8 cellular contexts compared by ENCODE assay signal in the genomic region with DNA sequence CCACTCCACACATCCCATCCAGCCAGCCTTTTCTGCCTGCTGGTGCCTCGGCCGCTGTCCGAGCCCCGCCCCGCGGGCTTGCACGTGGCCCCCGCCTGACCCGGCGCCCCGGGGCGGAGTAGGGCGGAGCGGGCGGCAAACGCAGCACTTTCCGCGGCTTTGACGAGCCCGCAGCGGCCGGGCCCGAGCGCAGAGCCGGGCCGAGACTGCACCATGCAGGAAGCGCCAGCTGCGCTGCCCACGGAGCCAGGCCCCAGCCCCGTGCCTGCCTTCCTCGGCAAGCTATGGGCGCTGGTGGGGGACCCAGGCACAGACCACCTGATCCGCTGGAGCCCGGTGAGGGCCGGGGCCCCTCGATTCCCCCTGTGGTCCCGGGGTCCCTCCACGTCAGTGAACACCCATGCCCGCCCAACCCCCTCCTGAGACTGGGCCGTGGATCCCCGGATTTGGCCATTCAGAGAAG. TPM values are rescaled to one million over a fixed set of nuclear protein-coding genes. Genes with fewer than 3 reads are reported as not detected.
DNase-seq lines count a peak whose midpoint lies in the region; ATAC-seq and TF ChIP-seq lines count a peak whose summit lies in the region.

Gene HSF4, plus strand, starts transcription at position 147 of the 463 bp plus-strand sequence. Its CDS starts 67 bp downstream, at position 214.

- peak within 1 kb of the TSS; percentile 50 for H3K27ac Mint-ChIP-seq in activated CD4-positive, alpha-beta T cell treated with anti-CD3 and anti-CD28 coated beads, Interleukin-2, amount 10 ng/mL, durations not matched to agents 7 days and 5 days
- H3K27ac Mint-ChIP-seq in WTC11, result no peak within 1 kb of the TSS

- peaks cover 45% of the 10 kb centered on the region for H3K27me3 Mint-ChIP-seq in activated CD4-positive, alpha-beta T cell treated with anti-CD3 and anti-CD28 coated beads, Interleukin-2, amount 10 ng/mL, durations not matched to agents 7 days and 5 days
- H3K27me3 Mint-ChIP-seq in WTC11 (ENCODE audit: low read depth), result peaks cover 99% of the 10 kb centered on the region

- no peak for DNase-seq in activated CD4-positive, alpha-beta T cell treated with anti-CD3 and anti-CD28 coated beads, Interleukin-2, amount 10 ng/mL, durations not matched to agents 7 days and 5 days
- no peak for DNase-seq in activated CD4-positive, alpha-beta T cell treated with anti-CD3 and anti-CD28 coated beads, Interleukin-2, amount 50 U/mL, for 4 hours
- DNase-seq in WTC11 (ENCODE audit: low spot score) (no peak), cardiac muscle cell (ENCODE audit: low read depth in 1 of 2, low spot score in 1 of 2) (peak; percentile 38 to 46), trophoblast cell (peak; percentile 85 to 90)
- no peak for DNase-seq in activated CD4-positive, alpha-beta T cell treated with anti-CD3 and anti-CD28 coated beads for 1 hour

- no peak within 1 kb of the TSS for H4K91ac ChIP-seq in trophoblast cell (ENCODE audit: low read depth, low read length)

- peaks cover 2% of the 10 kb centered on the region for H3K79me2 ChIP-seq in trophoblast cell (ENCODE audit: control insufficient read depth, insufficient read depth, low read length, poor library complexity)

- TF ChIP-seq CTCF in WTC11 (IDR thresholded peaks at IDR 0.05) (no peak), cardiac muscle cell (IDR thresholded peaks at IDR 0.05; ENCODE audit: low read depth, low read length) (no peak)

- peaks cover 38% of the 10 kb centered on the region for H3K4me1 Mint-ChIP-seq in activated CD4-positive, alpha-beta T cell treated with anti-CD3 and anti-CD28 coated beads, Interleukin-2, amount 10 ng/mL, durations not matched to agents 7 days and 5 days
- peaks cover 41% of the 10 kb centered on the region for H3K4me1 Mint-ChIP-seq in WTC11

- no peak within 1 kb of the TSS for H3K23ac ChIP-seq in trophoblast cell (ENCODE audit: low read length)

- H3K27ac ChIP-seq in cardiac muscle cell, result no peak within 1 kb of the TSS
- no peak within 1 kb of the TSS for H3K27ac ChIP-seq in trophoblast cell (ENCODE audit: low read depth, low read length)

- H3K4me3 Mint-ChIP-seq in activated CD4-positive, alpha-beta T cell treated with anti-CD3 and anti-CD28 coated beads, Interleukin-2, amount 10 ng/mL, durations not matched to agents 7 days and 5 days, result peak within 1 kb of the TSS; percentile 34
- H3K4me3 Mint-ChIP-seq in WTC11, result peak within 1 kb of the TSS; percentile 65

- peak within 1 kb of the TSS; percentile 63 for H3K4me2 ChIP-seq in trophoblast cell (ENCODE audit: low read length)

- no peaks in the 10 kb centered on the region for H3K9me3 Mint-ChIP-seq in activated CD4-positive, alpha-beta T cell treated with anti-CD3 and anti-CD28 coated beads, Interleukin-2, amount 10 ng/mL, durations not matched to agents 7 days and 5 days
- H3K9me3 Mint-ChIP-seq in WTC11, result no peaks in the 10 kb centered on the region

- H4K12ac ChIP-seq in trophoblast cell (ENCODE audit: low read depth, low read length), result no peak within 1 kb of the TSS

- H3K36me3 ChIP-seq in cardiac muscle cell, result no peaks in the 10 kb centered on the region
- H3K36me3 ChIP-seq in trophoblast cell (ENCODE audit: control insufficient read depth in 1 of 2, insufficient read depth in 2 of 2, low read length in 2 of 2), result no peaks in the 10 kb centered on the region

- no peak within 1 kb of the TSS for H3K14ac ChIP-seq in trophoblast cell (ENCODE audit: low read length)

- peak within 1 kb of the TSS; percentile 19 for H2AFZ ChIP-seq in trophoblast cell (ENCODE audit: insufficient read depth, low read length, poor library complexity)

- peaks cover 5% of the 10 kb centered on the region for H3K79me1 ChIP-seq in trophoblast cell (ENCODE audit: low read length)

- H3K4me1 ChIP-seq in cardiac muscle cell (ENCODE audit: low read depth) (peaks cover 12% of the 10 kb centered on the region), trophoblast cell (ENCODE audit: control insufficient read depth in 1 of 2, insufficient read depth in 2 of 2, low read length in 2 of 2) (peaks cover 17 to 25% of the 10 kb centered on the region in 2 experiments)

- CTCF ChIA-PET in activated CD4-positive, alpha-beta T cell treated with anti-CD3 and anti-CD28 coated beads, Interleukin-2, amount 10 ng/mL, durations not matched to agents 7 days and 5 days (lab: Charles Lee), result interaction anchor here (0.9 to 2.8 kb wide), 5 partner anchors 9 to 147 kb away, joined by 3 to 12 read pairs (median 10); no protein-coding TSS in a partner anchor
- CTCF ChIA-PET in WTC11 (lab: Charles Lee), result interaction anchor here (0.6 to 15.6 kb wide), 5 partner anchors 8 to 147 kb away, joined by 3 to 386 read pairs (median 5); partner anchors contain the start of genes B3GNT9, FBXL8 and TRADD

- H2AK5ac ChIP-seq in trophoblast cell (ENCODE audit: low read length), result no peak within 1 kb of the TSS

- H3K27me3 ChIP-seq in cardiac muscle cell (peaks cover 94% of the 10 kb centered on the region), trophoblast cell (ENCODE audit: insufficient read depth, low read length) (peaks cover 80% of the 10 kb centered on the region)

- ATAC-seq in WTC11 (no peak), GM21381 (IDR thresholded peaks at IDR 0.05; ENCODE audit: unreplicated experiment) (no peak), GM19324 (IDR thresholded peaks at IDR 0.05; ENCODE audit: low FRiP score, unreplicated experiment) (no peak)

- no peak within 1 kb of the TSS for H2BK120ac ChIP-seq in trophoblast cell (ENCODE audit: insufficient read depth, low read length, poor library complexity)

- H2BK12ac ChIP-seq in trophoblast cell (ENCODE audit: low read length), result no peak within 1 kb of the TSS

- H3K9me3 ChIP-seq in cardiac muscle cell (ENCODE audit: low read depth) (no peaks in the 10 kb centered on the region), trophoblast cell (ENCODE audit: insufficient read depth, low read depth, low read length) (peaks cover 8% of the 10 kb centered on the region)

- no peak within 1 kb of the TSS for H2BK5ac ChIP-seq in trophoblast cell (ENCODE audit: low read depth, low read length, poor library complexity)

- H3K4me3 ChIP-seq in cardiac muscle cell (peak within 1 kb of the TSS; percentile 33), trophoblast cell (ENCODE audit: low read depth, low read length) (peak within 1 kb of the TSS; percentile 11)

- H3K9ac ChIP-seq in trophoblast cell (ENCODE audit: low read length), result no peak within 1 kb of the TSS

- H4K8ac ChIP-seq in trophoblast cell (ENCODE audit: low read depth, low read length), result no peak within 1 kb of the TSS

- no peak within 1 kb of the TSS for H3K4ac ChIP-seq in trophoblast cell (ENCODE audit: low read depth, low read length)

- POLR2A ChIA-PET in activated CD4-positive, alpha-beta T cell treated with anti-CD3 and anti-CD28 coated beads, Interleukin-2, amount 10 ng/mL, durations not matched to agents 7 days and 5 days (lab: Charles Lee), result no interaction called here
- POLR2A ChIA-PET in WTC11 (lab: Charles Lee), result no interaction called here

- no CpG with 5 or more reads among the region's 41 CpGs for WGBS in trophoblast cell (ENCODE audit: extremely low coverage, insufficient coverage, insufficient read length)

- no peak within 1 kb of the TSS for H3K18ac ChIP-seq in trophoblast cell (ENCODE audit: low read length)

- H3K36me3 Mint-ChIP-seq in activated CD4-positive, alpha-beta T cell treated with anti-CD3 and anti-CD28 coated beads, Interleukin-2, amount 10 ng/mL, durations not matched to agents 7 days and 5 days (ENCODE audit: low read depth), result peaks cover 20% of the 10 kb centered on the region
- H3K36me3 Mint-ChIP-seq in WTC11, result peaks cover 2% of the 10 kb centered on the region; the same call in 1 of the 2 replicates

TF ChIP-seq in WTC11, 78 proteins besides CTCF, POLR2A, EP300 and RAD21 (continues in another document):
- TF ChIP-seq USF2 (CRISPR knock-in tag; IDR thresholded peaks at IDR 0.05) (peak; percentile 36; the same call in 1 of the 2 replicates), PRDM15 (CRISPR knock-in tag; IDR thresholded peaks at IDR 0.05) (peak; percentile 63), FOXP1 (CRISPR knock-in tag; IDR thresholded peaks at IDR 0.05; ENCODE audit: borderline replicate concordance) (0 out of 2 replicates have a peak, but pooled peaks have one; percentile 27), GABPB1 (CRISPR knock-in tag; IDR thresholded peaks at IDR 0.05) (peak; percentile 60; the same call in 1 of the 2 replicates)

RNA-seq across cellular contexts. Expression of gene HSF4, which starts in this region (rescaled TPM):
- 10 to 100 TPM; 49.6 to 58.1 TPM for total RNA-seq in activated CD4-positive, alpha-beta T cell treated with anti-CD3 and anti-CD28 coated beads, Interleukin-2, amount 10 ng/mL, durations not matched to agents 7 days and 5 days
- total RNA-seq in WTC11 (2021) (2.2 to 2.5 TPM (median 2.3 TPM) in 3 replicates), cardiac muscle cell (0.63 and 7.9 TPM in 2 replicates)
- polyA plus RNA-seq in cardiac muscle cell, result 1.7 and 2.6 TPM in 2 replicates
- 4.6 and 5.1 TPM in 2 replicates for polyA plus RNA-seq in trophoblast cell (2013)

Comparison
In these comparisons a context has a peak if more than half of its experiments do, and no peak if none do; other contexts are left out.
1. DNase-seq: peak in cardiac muscle cell (2 of 2) and trophoblast cell (2 of 2); none in activated CD4-positive, alpha-beta T cell treated with anti-CD3 and anti-CD28 coated beads, Interleukin-2, amount 10 ng/mL, durations not matched to agents 7 days and 5 days (single experiment), activated CD4-positive, alpha-beta T cell treated with anti-CD3 and anti-CD28 coated beads, Interleukin-2, amount 50 U/mL, for 4 hours (0 of 2), WTC11 (single experiment) and activated CD4-positive, alpha-beta T cell treated with anti-CD3 and anti-CD28 coated beads for 1 hour (single experiment).